ENCODE assay signal across 8 cellular contexts in genomic region chr10:110641256-110641655, GRCh38. TPM values are rescaled to one million over a fixed set of nuclear protein-coding genes. Genes with fewer than 3 reads are reported as not detected.
DNase-seq lines count a peak whose midpoint lies in the region; ATAC-seq and TF ChIP-seq lines count a peak whose summit lies in the region.

No MANE protein-coding gene starts in this region.

- TF ChIP-seq EP300 in transverse colon (IDR thresholded peaks at IDR 0.05; ENCODE audit: low read depth): peak; percentile 71

- intact Hi-C loops in activated CD4-positive, alpha-beta memory T cell treated with anti-CD3 and anti-CD28 coated beads for 36 hours (cut with micrococcal nuclease): loop anchor here (2.0 kb wide), 1 partner anchor 22 kb away; no protein-coding TSS in a partner anchor
- intact Hi-C loops in right cardiac atrium (cut with DNase I) (no loop called here), transverse colon (cut with DNase I; ENCODE audit: low total_unique reads) (no loop called here)

- H3K9ac ChIP-seq in ES-I3 (ENCODE audit: low read depth, low read length): peak overlapping the region; percentile 18; the same call in 1 of the 2 replicates

- no peaks in the 10 kb centered on the region for H3K36me3 Mint-ChIP-seq in activated CD4-positive, alpha-beta memory T cell treated with anti-CD3 and anti-CD28 coated beads for 36 hours

- peak; percentile 67 for DNase-seq in activated CD4-positive, alpha-beta memory T cell treated with anti-CD3 and anti-CD28 coated beads for 36 hours
- DNase-seq in right cardiac atrium (peak; percentile 41 to 76 (median 75)), transverse colon (peak; percentile 20), NCI-H774 (lab: John Stamatoyannopoulos, UW) (no peak), GM10266 (ENCODE audit: extremely low spot score) (no peak), AG08395 (ENCODE audit: low spot score) (no peak)

- TF ChIP-seq CTCF in transverse colon (IDR thresholded peaks at IDR 0.05): no peak
- TF ChIP-seq CTCF in GM10266 (IDR thresholded peaks at IDR 0.05; ENCODE audit: control insufficient read depth, insufficient read depth, low read depth, missing control alignments): no peak

- WGBS in right cardiac atrium: 35% methylated on average over 5 of the region's 5 CpGs
- 11 to 17% methylated on average over 3 to 5 of the region's 5 CpGs for WGBS in transverse colon (ENCODE audit: low coverage in 1 of 2), 2 donors

- CTCF ChIA-PET in activated CD4-positive, alpha-beta memory T cell treated with anti-CD3 and anti-CD28 coated beads for 36 hours (lab: Charles Lee): interaction anchor here (0.7 to 2.1 kb wide), 3 partner anchors 8 to 34 kb away, joined by 3 to 11 read pairs (median 3); no protein-coding TSS in a partner anchor

- H3K27ac Mint-ChIP-seq in activated CD4-positive, alpha-beta memory T cell treated with anti-CD3 and anti-CD28 coated beads for 36 hours: no peak overlapping the region

- H3K9me3 ChIP-seq in ES-I3 (ENCODE audit: control insufficient read depth, insufficient read depth, low read length): no peaks in the 10 kb centered on the region
- no peaks in the 10 kb centered on the region for H3K9me3 ChIP-seq in right cardiac atrium (ENCODE audit: control insufficient read depth, low read length)
- H3K9me3 ChIP-seq in transverse colon: no peaks in the 10 kb centered on the region

- no peaks in the 10 kb centered on the region for H3K9me3 Mint-ChIP-seq in activated CD4-positive, alpha-beta memory T cell treated with anti-CD3 and anti-CD28 coated beads for 36 hours

- H3K27me3 ChIP-seq in right cardiac atrium (ENCODE audit: control insufficient read depth, insufficient read depth) (no peaks in the 10 kb centered on the region), transverse colon (peaks cover 64% of the 10 kb centered on the region)

- H3K4me1 Mint-ChIP-seq in activated CD4-positive, alpha-beta memory T cell treated with anti-CD3 and anti-CD28 coated beads for 36 hours (ENCODE audit: low read depth): peaks cover 25% of the 10 kb centered on the region

- no peaks in the 10 kb centered on the region for H3K36me3 ChIP-seq in ES-I3 (ENCODE audit: insufficient read depth, low read length)
- no peaks in the 10 kb centered on the region for H3K36me3 ChIP-seq in transverse colon

- H3K27me3 Mint-ChIP-seq in activated CD4-positive, alpha-beta memory T cell treated with anti-CD3 and anti-CD28 coated beads for 36 hours: peaks cover 38% of the 10 kb centered on the region

- peaks cover 32% of the 10 kb centered on the region for H3K4me1 ChIP-seq in ES-I3 (ENCODE audit: insufficient read depth, low read length)
- peaks cover 2% of the 10 kb centered on the region for H3K4me1 ChIP-seq in right cardiac atrium (ENCODE audit: control insufficient read depth, insufficient read depth, low read length)
- peaks cover 8 to 24% (median 18%) of the 10 kb centered on the region in 4 donors for H3K4me1 ChIP-seq in transverse colon

- H3K27ac ChIP-seq in right cardiac atrium (ENCODE audit: low read length) (no peak overlapping the region), transverse colon (peak overlapping the region in 3 of 4 donors; percentile 3 to 72 (median 26))

- no peak for TF ChIP-seq POLR2A in transverse colon (IDR thresholded peaks at IDR 0.05)

- POLR2A ChIA-PET in activated CD4-positive, alpha-beta memory T cell treated with anti-CD3 and anti-CD28 coated beads for 36 hours (lab: Charles Lee): no interaction called here

- no peak overlapping the region for H3K4me3 Mint-ChIP-seq in activated CD4-positive, alpha-beta memory T cell treated with anti-CD3 and anti-CD28 coated beads for 36 hours

- no peak overlapping the region for H3K4me3 ChIP-seq in right cardiac atrium (ENCODE audit: low read length)
- H3K4me3 ChIP-seq in transverse colon: no peak overlapping the region

- in situ Hi-C loops in transverse colon (cut with MboI; ENCODE audit: low pct_ligation_motif_present in 1 of 4, low pct_unique_long_range_greater_than_20kb in 1 of 4, low sequenced_read_pairs in 3 of 4): no loop called here

- ATAC-seq in HG03565 (IDR thresholded peaks at IDR 0.05; ENCODE audit: unreplicated experiment) (peak; percentile 35), right cardiac atrium (peak; percentile 63 to 64)

RNA-seq across cellular contexts. Expression of gene RBM20, which starts 2.9 kb away (rescaled TPM):
- not detected for total RNA-seq in activated CD4-positive, alpha-beta memory T cell treated with anti-CD3 and anti-CD28 coated beads for 36 hours
- 10 to 100 TPM; 51.5 to 92.0 (median 74.2) TPM for total RNA-seq in right cardiac atrium
- polyA plus RNA-seq in right cardiac atrium: 34.3 TPM
- total RNA-seq in transverse colon: 10 to 100 TPM in 1 of 4 donors, 1 to 10 TPM in 3; 1.2 to 10.5 (median 2.9) TPM

Comparison
In these comparisons a context has a peak if more than half of its experiments do, and no peak if none do; other contexts are left out.
1. DNase-seq: peak in activated CD4-positive, alpha-beta memory T cell treated with anti-CD3 and anti-CD28 coated beads for 36 hours (single experiment), right cardiac atrium (3 of 3) and transverse colon (single experiment); none in NCI-H774 (single experiment), GM10266 (single experiment) and AG08395 (single experiment).
2. RNA of gene RBM20, which starts 2.9 kb away (total RNA-seq): 51.5 to 92.0 TPM in right cardiac atrium; 1.2 to 10.5 TPM in transverse colon and not detected in activated CD4-positive, alpha-beta memory T cell treated with anti-CD3 and anti-CD28 coated beads for 36 hours; every median in the first group is over 4 times any median in the second.